ENCODE assay signal across 1 cellular context in the genomic region with DNA sequence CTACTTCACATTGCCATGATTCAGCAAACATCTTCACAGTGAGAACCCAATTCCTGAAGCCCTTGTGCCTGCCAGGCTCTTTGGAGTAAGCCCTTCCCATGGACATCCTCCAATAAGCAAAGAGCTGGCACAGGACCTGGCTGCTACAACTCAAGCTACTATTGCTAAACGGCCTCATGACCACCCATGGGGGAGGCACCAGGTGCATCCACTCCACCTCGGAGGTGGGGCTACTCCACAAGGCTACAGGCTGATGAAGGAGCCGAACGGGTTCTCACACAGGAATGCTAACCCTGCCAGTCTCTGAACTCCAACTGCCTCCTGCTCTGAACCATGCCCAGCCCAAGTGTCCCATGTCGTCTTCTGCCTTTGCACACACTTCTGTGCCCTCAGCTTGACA.
TF ChIP-seq lines count a peak whose summit lies in the region.

No MANE protein-coding gene starts in this region.

TF ChIP-seq in K562, 482 proteins besides CTCF, POLR2A, EP300 and RAD21:
- TF ChIP-seq, protein P1, sequence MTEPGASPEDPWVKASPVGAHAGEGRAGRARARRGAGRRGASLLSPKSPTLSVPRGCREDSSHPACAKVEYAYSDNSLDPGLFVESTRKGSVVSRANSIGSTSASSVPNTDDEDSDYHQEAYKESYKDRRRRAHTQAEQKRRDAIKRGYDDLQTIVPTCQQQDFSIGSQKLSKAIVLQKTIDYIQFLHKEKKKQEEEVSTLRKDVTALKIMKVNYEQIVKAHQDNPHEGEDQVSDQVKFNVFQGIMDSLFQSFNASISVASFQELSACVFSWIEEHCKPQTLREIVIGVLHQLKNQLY (CRISPR knock-in tag; conservative IDR thresholded peaks at IDR 0.05) = no peak
- no peak for TF ChIP-seq SRSF1 (IDR thresholded peaks at IDR 0.05; ENCODE audit: low read depth, low read length)
- TF ChIP-seq RBFOX2 (IDR thresholded peaks at IDR 0.05; ENCODE audit: low read depth, low read length) = 0 out of 2 replicates have a peak, but pooled peaks have one; percentile 21
- TF ChIP-seq, protein P2, sequence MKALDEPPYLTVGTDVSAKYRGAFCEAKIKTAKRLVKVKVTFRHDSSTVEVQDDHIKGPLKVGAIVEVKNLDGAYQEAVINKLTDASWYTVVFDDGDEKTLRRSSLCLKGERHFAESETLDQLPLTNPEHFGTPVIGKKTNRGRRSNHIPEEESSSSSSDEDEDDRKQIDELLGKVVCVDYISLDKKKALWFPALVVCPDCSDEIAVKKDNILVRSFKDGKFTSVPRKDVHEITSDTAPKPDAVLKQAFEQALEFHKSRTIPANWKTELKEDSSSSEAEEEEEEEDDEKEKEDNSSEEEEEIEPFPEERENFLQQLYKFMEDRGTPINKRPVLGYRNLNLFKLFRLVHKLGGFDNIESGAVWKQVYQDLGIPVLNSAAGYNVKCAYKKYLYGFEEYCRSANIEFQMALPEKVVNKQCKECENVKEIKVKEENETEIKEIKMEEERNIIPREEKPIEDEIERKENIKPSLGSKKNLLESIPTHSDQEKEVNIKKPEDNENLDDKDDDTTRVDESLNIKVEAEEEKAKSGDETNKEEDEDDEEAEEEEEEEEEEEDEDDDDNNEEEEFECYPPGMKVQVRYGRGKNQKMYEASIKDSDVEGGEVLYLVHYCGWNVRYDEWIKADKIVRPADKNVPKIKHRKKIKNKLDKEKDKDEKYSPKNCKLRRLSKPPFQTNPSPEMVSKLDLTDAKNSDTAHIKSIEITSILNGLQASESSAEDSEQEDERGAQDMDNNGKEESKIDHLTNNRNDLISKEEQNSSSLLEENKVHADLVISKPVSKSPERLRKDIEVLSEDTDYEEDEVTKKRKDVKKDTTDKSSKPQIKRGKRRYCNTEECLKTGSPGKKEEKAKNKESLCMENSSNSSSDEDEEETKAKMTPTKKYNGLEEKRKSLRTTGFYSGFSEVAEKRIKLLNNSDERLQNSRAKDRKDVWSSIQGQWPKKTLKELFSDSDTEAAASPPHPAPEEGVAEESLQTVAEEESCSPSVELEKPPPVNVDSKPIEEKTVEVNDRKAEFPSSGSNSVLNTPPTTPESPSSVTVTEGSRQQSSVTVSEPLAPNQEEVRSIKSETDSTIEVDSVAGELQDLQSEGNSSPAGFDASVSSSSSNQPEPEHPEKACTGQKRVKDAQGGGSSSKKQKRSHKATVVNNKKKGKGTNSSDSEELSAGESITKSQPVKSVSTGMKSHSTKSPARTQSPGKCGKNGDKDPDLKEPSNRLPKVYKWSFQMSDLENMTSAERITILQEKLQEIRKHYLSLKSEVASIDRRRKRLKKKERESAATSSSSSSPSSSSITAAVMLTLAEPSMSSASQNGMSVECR (CRISPR knock-in tag; IDR thresholded peaks at IDR 0.05) = no peak
